1 cellular context compared by ENCODE assay signal in genomic region chr7:114979803-114980507, GRCh38.
TF ChIP-seq lines count a peak whose summit lies in the region.

No MANE protein-coding gene starts in this region.

TF ChIP-seq in HCT116, 20 proteins besides CTCF, POLR2A, EP300 and RAD21 (continued from another document):
- TF ChIP-seq CBX3 (IDR thresholded peaks at IDR 0.05; ENCODE audit: low read depth) (no peak), ZNF274 (IDR thresholded peaks at IDR 0.05; ENCODE audit: low read depth, low read length) (no peak), FOSL1 (IDR thresholded peaks at IDR 0.05; ENCODE audit: low read depth) (no peak), ZBTB33 (IDR thresholded peaks at IDR 0.05; ENCODE audit: extremely low read depth, insufficient replicate concordance, low read length) (no peak), EZH2phosphoT487 (IDR thresholded peaks at IDR 0.05; ENCODE audit: borderline replicate concordance) (no peak), JUND (IDR thresholded peaks at IDR 0.05) (no peak), SIN3A (IDR thresholded peaks at IDR 0.05; ENCODE audit: low read depth) (no peak)
